24 cellular contexts compared by ENCODE assay signal in genomic region chr19:1948676-1949075, GRCh38.
DNase-seq lines count a peak whose midpoint lies in the region; ATAC-seq and TF ChIP-seq lines count a peak whose summit lies in the region.
"Had no signal": no experiment of that assay in that cellular context is flagged by ENCODE, and none has a peak within 500 bp of the region (broad histone marks: within the 10 kb centered on the region; RNA-seq: fewer than 3 reads in every experiment).

No MANE protein-coding gene starts in this region.

- ATAC-seq in HG03521 (IDR thresholded peaks at IDR 0.05; ENCODE audit: unreplicated experiment): no peak
- no peak for ATAC-seq in GM21423 (IDR thresholded peaks at IDR 0.05; ENCODE audit: unreplicated experiment)
- no peak for ATAC-seq in GM18519 (IDR thresholded peaks at IDR 0.05; ENCODE audit: low FRiP score, unreplicated experiment)
- ATAC-seq: HCT116, T-cell had no signal

- no peak for TF ChIP-seq CTCF in HL-60 (IDR thresholded peaks at IDR 0.05; ENCODE audit: insufficient read depth, low read length)
- no peak for TF ChIP-seq CTCF in nephron progenitor cell (IDR thresholded peaks at IDR 0.05)

- no peak overlapping the region for H3K4me3 ChIP-seq in HL-60 (replicated peaks; ENCODE audit: insufficient read depth, low read length)
- H3K4me3 ChIP-seq: cardiac muscle cell, coronary artery, thoracic aorta had no signal

- peak overlapping the region; percentile 40 for H3K4me3 Mint-ChIP-seq in dendritic cell treated with granulocyte-macrophage colony-stimulating factor and Interleukin-4, amounts not matched to agents 40 ng/mL and 50 ng/mL, for 4 days
- no peak overlapping the region for H3K4me3 Mint-ChIP-seq in nephron progenitor cell
- H3K4me3 Mint-ChIP-seq: activated naive CD4-positive, alpha-beta T cell treated with anti-CD3 and anti-CD28 coated beads, Interleukin-2, amount 50 U/mL, for 24 hours; stimulated activated naive CD8-positive, alpha-beta T cell treated with anti-CD3 and anti-CD28 coated beads, Interleukin-15, Interleukin-2, amounts not matched to agents 100 ng/mL and 50 ng/mL, for 24 hours had no signal

- peak; percentile 58 for DNase-seq in Ammon's horn (ENCODE audit: low spot score)
- peak in 1 of 2 experiments; percentile 82 for DNase-seq in HL-60 (ENCODE audit: low read depth in 1 of 2, low spot score in 1 of 2)
- no peak for DNase-seq in nephron progenitor cell
- DNase-seq in SW480 (ENCODE audit: low spot score): no peak
- DNase-seq: activated CD4-positive, alpha-beta T cell treated with anti-CD3 and anti-CD28 coated beads, Interleukin-2, amount 50 U/mL, for 48 hours; aorta; Caco-2; DMS79 treated with DMSO at 0.1 percent for 48 hours; foreskin keratinocyte; NCI-H1092; NCI-H187; NCI-H2171 treated with DMSO at 0.1 percent for 48 hours; NCI-H510A treated with DMSO at 0.1 percent for 48 hours; T-cell had no signal

- H3K27me3 Mint-ChIP-seq in dendritic cell treated with granulocyte-macrophage colony-stimulating factor and Interleukin-4, amounts not matched to agents 40 ng/mL and 50 ng/mL, for 4 days: no peaks in the 10 kb centered on the region
- H3K27me3 Mint-ChIP-seq in nephron progenitor cell (ENCODE audit: low read depth, poor library complexity): peaks cover 3% of the 10 kb centered on the region
- H3K27me3 Mint-ChIP-seq: activated naive CD4-positive, alpha-beta T cell treated with anti-CD3 and anti-CD28 coated beads, Interleukin-2, amount 50 U/mL, for 24 hours; stimulated activated naive CD8-positive, alpha-beta T cell treated with anti-CD3 and anti-CD28 coated beads, Interleukin-15, Interleukin-2, amounts not matched to agents 100 ng/mL and 50 ng/mL, for 24 hours; T-cell had no signal

- H3K9me3 Mint-ChIP-seq in dendritic cell treated with granulocyte-macrophage colony-stimulating factor and Interleukin-4, amounts not matched to agents 40 ng/mL and 50 ng/mL, for 4 days: no peaks in the 10 kb centered on the region
- no peaks in the 10 kb centered on the region for H3K9me3 Mint-ChIP-seq in nephron progenitor cell
- H3K9me3 Mint-ChIP-seq: activated naive CD4-positive, alpha-beta T cell treated with anti-CD3 and anti-CD28 coated beads, Interleukin-2, amount 50 U/mL, for 24 hours; stimulated activated naive CD8-positive, alpha-beta T cell treated with anti-CD3 and anti-CD28 coated beads, Interleukin-15, Interleukin-2, amounts not matched to agents 100 ng/mL and 50 ng/mL, for 24 hours; T-cell had no signal

- no peaks in the 10 kb centered on the region for H3K27me3 ChIP-seq in HL-60 (ENCODE audit: insufficient read depth, poor library complexity, severe bottlenecking)
- H3K27me3 ChIP-seq: cardiac muscle cell, foreskin keratinocyte had no signal

- H3K27ac ChIP-seq in HL-60 (replicated peaks): peak overlapping the region; percentile 70
- H3K27ac ChIP-seq: cardiac muscle cell, coronary artery, foreskin keratinocyte, thoracic aorta had no signal

- H3K4me1 Mint-ChIP-seq in dendritic cell treated with granulocyte-macrophage colony-stimulating factor and Interleukin-4, amounts not matched to agents 40 ng/mL and 50 ng/mL, for 4 days (ENCODE audit: low read depth): peaks cover 87% of the 10 kb centered on the region
- H3K4me1 Mint-ChIP-seq in nephron progenitor cell: peaks cover 17% of the 10 kb centered on the region

- peaks cover 67% of the 10 kb centered on the region for H3K36me3 Mint-ChIP-seq in dendritic cell treated with granulocyte-macrophage colony-stimulating factor and Interleukin-4, amounts not matched to agents 40 ng/mL and 50 ng/mL, for 4 days (ENCODE audit: low read depth)
- H3K36me3 Mint-ChIP-seq in nephron progenitor cell (ENCODE audit: low read depth): peaks cover 35% of the 10 kb centered on the region
- H3K36me3 Mint-ChIP-seq: activated naive CD4-positive, alpha-beta T cell treated with anti-CD3 and anti-CD28 coated beads, Interleukin-2, amount 50 U/mL, for 24 hours had no signal

- H3K27ac Mint-ChIP-seq in dendritic cell treated with granulocyte-macrophage colony-stimulating factor and Interleukin-4, amounts not matched to agents 40 ng/mL and 50 ng/mL, for 4 days: peak overlapping the region; percentile 28
- peak overlapping the region; percentile 72 for H3K27ac Mint-ChIP-seq in nephron progenitor cell
- H3K27ac Mint-ChIP-seq: activated naive CD4-positive, alpha-beta T cell treated with anti-CD3 and anti-CD28 coated beads, Interleukin-2, amount 50 U/mL, for 24 hours; stimulated activated naive CD8-positive, alpha-beta T cell treated with anti-CD3 and anti-CD28 coated beads, Interleukin-15, Interleukin-2, amounts not matched to agents 100 ng/mL and 50 ng/mL, for 24 hours had no signal

- intact Hi-C loops in dendritic cell treated with granulocyte-macrophage colony-stimulating factor and Interleukin-4, amounts not matched to agents 40 ng/mL and 50 ng/mL, for 4 days (cut with micrococcal nuclease): no loop called here
